In genomic region chr6:73560853-73561407, GRCh38 we compare ENCODE assay signal across 12 cellular contexts. TPM values are rescaled to one million over a fixed set of nuclear protein-coding genes. Genes with fewer than 3 reads are reported as not detected.
A peak's percentile ranks its signal among the peaks of the same experiment; 100 is the strongest.
DNase-seq lines count a peak whose midpoint lies in the region; ATAC-seq lines count a peak whose summit lies in the region.
"Had no signal": no experiment of that assay in that cellular context is flagged by ENCODE, and none has a peak within 500 bp of the region (broad histone marks: within the 10 kb centered on the region; RNA-seq: fewer than 3 reads in every experiment).

No MANE protein-coding gene starts in this region.

- H3K9me3 Mint-ChIP-seq in dendritic cell treated with granulocyte-macrophage colony-stimulating factor and Interleukin-4, amounts not matched to agents 40 ng/mL and 50 ng/mL, for 4 days: no peaks in the 10 kb centered on the region
- H3K9me3 Mint-ChIP-seq in activated CD8-positive, alpha-beta T cell treated with anti-CD3 and anti-CD28 coated beads, Interleukin-2, amount 10 ng/mL, durations not matched to agents 7 days and 5 days (ENCODE audit: insufficient read depth): no peaks in the 10 kb centered on the region
- H3K9me3 Mint-ChIP-seq: CD4-positive, alpha-beta memory T cell; central memory CD8-positive, alpha-beta T cell had no signal

- H3K27ac ChIP-seq in substantia nigra (ENCODE audit: low read depth, low read length, poor library complexity, severe bottlenecking): no peak overlapping the region
- H3K27ac ChIP-seq: skin epidermis had no signal

- H3K4me3 Mint-ChIP-seq in dendritic cell treated with granulocyte-macrophage colony-stimulating factor and Interleukin-4, amounts not matched to agents 40 ng/mL and 50 ng/mL, for 4 days: no peak overlapping the region
- H3K4me3 Mint-ChIP-seq in activated CD8-positive, alpha-beta T cell treated with anti-CD3 and anti-CD28 coated beads, Interleukin-2, amount 10 ng/mL, durations not matched to agents 7 days and 5 days: no peak overlapping the region
- H3K4me3 Mint-ChIP-seq: CD4-positive, alpha-beta memory T cell; central memory CD8-positive, alpha-beta T cell had no signal

- POLR2A ChIA-PET in activated CD8-positive, alpha-beta T cell treated with anti-CD3 and anti-CD28 coated beads, Interleukin-2, amount 10 ng/mL, durations not matched to agents 7 days and 5 days (lab: Charles Lee): interaction anchor here (1.3 kb wide), 1 partner anchor 40 kb away, joined by 3 read pairs; the partner anchor contains the start of gene EEF1A1

- H3K4me1 Mint-ChIP-seq in dendritic cell treated with granulocyte-macrophage colony-stimulating factor and Interleukin-4, amounts not matched to agents 40 ng/mL and 50 ng/mL, for 4 days (ENCODE audit: low read depth): peaks cover 40% of the 10 kb centered on the region
- H3K4me1 Mint-ChIP-seq in activated CD8-positive, alpha-beta T cell treated with anti-CD3 and anti-CD28 coated beads, Interleukin-2, amount 10 ng/mL, durations not matched to agents 7 days and 5 days (ENCODE audit: low read depth): peaks cover 3% of the 10 kb centered on the region
- H3K4me1 Mint-ChIP-seq: central memory CD8-positive, alpha-beta T cell had no signal

- H3K27ac Mint-ChIP-seq in dendritic cell treated with granulocyte-macrophage colony-stimulating factor and Interleukin-4, amounts not matched to agents 40 ng/mL and 50 ng/mL, for 4 days: peak overlapping the region; percentile 74
- no peak overlapping the region for H3K27ac Mint-ChIP-seq in activated CD8-positive, alpha-beta T cell treated with anti-CD3 and anti-CD28 coated beads, Interleukin-2, amount 10 ng/mL, durations not matched to agents 7 days and 5 days
- H3K27ac Mint-ChIP-seq: CD4-positive, alpha-beta memory T cell had no signal

- intact Hi-C loops in dendritic cell treated with granulocyte-macrophage colony-stimulating factor and Interleukin-4, amounts not matched to agents 40 ng/mL and 50 ng/mL, for 4 days (cut with micrococcal nuclease): loop anchor here (5.0 kb wide), 1 partner anchor 36 kb away; no protein-coding TSS in a partner anchor

- no peaks in the 10 kb centered on the region for H3K27me3 Mint-ChIP-seq in dendritic cell treated with granulocyte-macrophage colony-stimulating factor and Interleukin-4, amounts not matched to agents 40 ng/mL and 50 ng/mL, for 4 days
- H3K27me3 Mint-ChIP-seq in activated CD8-positive, alpha-beta T cell treated with anti-CD3 and anti-CD28 coated beads, Interleukin-2, amount 10 ng/mL, durations not matched to agents 7 days and 5 days (ENCODE audit: low read depth): no peaks in the 10 kb centered on the region
- H3K27me3 Mint-ChIP-seq: CD4-positive, alpha-beta memory T cell; central memory CD8-positive, alpha-beta T cell had no signal

- ATAC-seq in GM18499 (IDR thresholded peaks at IDR 0.05; ENCODE audit: insufficient read depth, unreplicated experiment) (peak; percentile 62), GM21381 (IDR thresholded peaks at IDR 0.05; ENCODE audit: unreplicated experiment) (peak; percentile 51), HG03159 (IDR thresholded peaks at IDR 0.05; ENCODE audit: unreplicated experiment) (peak; percentile 59)
- no peak for ATAC-seq in activated CD8-positive, alpha-beta T cell treated with anti-CD3 and anti-CD28 coated beads, Interleukin-2, amount 10 ng/mL, durations not matched to agents 7 days and 5 days

- CTCF ChIA-PET in activated CD8-positive, alpha-beta T cell treated with anti-CD3 and anti-CD28 coated beads, Interleukin-2, amount 10 ng/mL, durations not matched to agents 7 days and 5 days (lab: Charles Lee): interaction anchor here (1.1 kb wide), 1 partner anchor 12 kb away, joined by 4 read pairs; no protein-coding TSS in a partner anchor

- DNase-seq in NCI-H524 treated with DMSO at 0.1 percent for 48 hours (lab: John Stamatoyannopoulos, UW) (no peak), NCI-H187 treated with DMSO at 0.1 percent for 48 hours (lab: John Stamatoyannopoulos, UW) (no peak), substantia nigra (lab: John Stamatoyannopoulos, UW) (no peak)
- no peak for DNase-seq in activated CD8-positive, alpha-beta T cell treated with anti-CD3 and anti-CD28 coated beads, Interleukin-2, amount 10 ng/mL, durations not matched to agents 7 days and 5 days
- DNase-seq: CD4-positive, alpha-beta memory T cell; IMR-90 had no signal

- no peaks in the 10 kb centered on the region for H3K36me3 Mint-ChIP-seq in dendritic cell treated with granulocyte-macrophage colony-stimulating factor and Interleukin-4, amounts not matched to agents 40 ng/mL and 50 ng/mL, for 4 days (ENCODE audit: low read depth)
- no peaks in the 10 kb centered on the region for H3K36me3 Mint-ChIP-seq in activated CD8-positive, alpha-beta T cell treated with anti-CD3 and anti-CD28 coated beads, Interleukin-2, amount 10 ng/mL, durations not matched to agents 7 days and 5 days (ENCODE audit: low read depth)
- H3K36me3 Mint-ChIP-seq: CD4-positive, alpha-beta memory T cell had no signal

RNA-seq across cellular contexts. Expression of gene EEF1A1, which starts 40.1 kb away (rescaled TPM):
- 1,000 to 10,000 TPM; 7,075 to 7,486 TPM for total RNA-seq in activated CD8-positive, alpha-beta T cell treated with anti-CD3 and anti-CD28 coated beads, Interleukin-2, amount 10 ng/mL, durations not matched to agents 7 days and 5 days
